ENCODE assay signal across 1 cellular context in the genomic region with DNA sequence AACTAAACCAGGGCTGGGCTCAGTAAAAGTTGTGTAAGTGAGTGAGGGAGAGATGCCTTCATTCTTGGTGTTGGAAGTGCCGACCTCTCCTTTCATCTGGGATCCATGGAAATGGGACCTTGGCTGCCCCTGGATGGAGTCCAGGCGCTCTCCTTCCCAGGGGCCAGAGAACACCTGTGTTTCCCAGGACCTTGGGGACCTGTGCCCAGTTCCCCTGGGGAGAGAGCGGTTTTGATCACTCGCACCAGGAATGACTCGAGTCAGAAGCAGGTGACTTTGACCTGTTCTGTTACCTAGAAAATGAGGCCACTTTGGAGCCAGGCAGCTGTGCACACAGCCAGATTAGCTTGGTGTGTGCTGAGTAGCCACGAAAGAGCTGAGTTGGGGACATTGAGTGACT.
TF ChIP-seq lines count a peak whose summit lies in the region.

No MANE protein-coding gene starts in this region.

TF ChIP-seq in WTC11, 78 proteins besides CTCF, POLR2A, EP300 and RAD21 (continued from another document):
- TF ChIP-seq, protein P1, sequence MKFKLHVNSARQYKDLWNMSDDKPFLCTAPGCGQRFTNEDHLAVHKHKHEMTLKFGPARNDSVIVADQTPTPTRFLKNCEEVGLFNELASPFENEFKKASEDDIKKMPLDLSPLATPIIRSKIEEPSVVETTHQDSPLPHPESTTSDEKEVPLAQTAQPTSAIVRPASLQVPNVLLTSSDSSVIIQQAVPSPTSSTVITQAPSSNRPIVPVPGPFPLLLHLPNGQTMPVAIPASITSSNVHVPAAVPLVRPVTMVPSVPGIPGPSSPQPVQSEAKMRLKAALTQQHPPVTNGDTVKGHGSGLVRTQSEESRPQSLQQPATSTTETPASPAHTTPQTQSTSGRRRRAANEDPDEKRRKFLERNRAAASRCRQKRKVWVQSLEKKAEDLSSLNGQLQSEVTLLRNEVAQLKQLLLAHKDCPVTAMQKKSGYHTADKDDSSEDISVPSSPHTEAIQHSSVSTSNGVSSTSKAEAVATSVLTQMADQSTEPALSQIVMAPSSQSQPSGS (CRISPR knock-in tag; IDR thresholded peaks at IDR 0.05; ENCODE audit: borderline replicate concordance, low read depth) = no peak
- TF ChIP-seq FOXP1 (CRISPR knock-in tag; IDR thresholded peaks at IDR 0.05; ENCODE audit: borderline replicate concordance) (no peak), IRF2 (CRISPR knock-in tag; IDR thresholded peaks at IDR 0.05; ENCODE audit: borderline replicate concordance, low read depth) (no peak), GTF2I (CRISPR knock-in tag; conservative IDR thresholded peaks at IDR 0.05) (no peak), ZNF317 (CRISPR knock-in tag; IDR thresholded peaks at IDR 0.05; ENCODE audit: borderline replicate concordance, low read depth) (no peak), RELA (CRISPR knock-in tag; IDR thresholded peaks at IDR 0.05; ENCODE audit: borderline replicate concordance) (no peak), ZSCAN18 (CRISPR knock-in tag; IDR thresholded peaks at IDR 0.05) (no peak), OVOL2 (CRISPR knock-in tag; IDR thresholded peaks at IDR 0.05; ENCODE audit: borderline replicate concordance) (no peak), MLX (CRISPR knock-in tag; IDR thresholded peaks at IDR 0.05) (no peak), MXD4 (CRISPR knock-in tag; IDR thresholded peaks at IDR 0.05; ENCODE audit: borderline replicate concordance) (no peak), NFE2L1 (CRISPR knock-in tag; IDR thresholded peaks at IDR 0.05) (no peak), ZNF281 (CRISPR knock-in tag; IDR thresholded peaks at IDR 0.05) (no peak)
- TF ChIP-seq, protein P2, sequence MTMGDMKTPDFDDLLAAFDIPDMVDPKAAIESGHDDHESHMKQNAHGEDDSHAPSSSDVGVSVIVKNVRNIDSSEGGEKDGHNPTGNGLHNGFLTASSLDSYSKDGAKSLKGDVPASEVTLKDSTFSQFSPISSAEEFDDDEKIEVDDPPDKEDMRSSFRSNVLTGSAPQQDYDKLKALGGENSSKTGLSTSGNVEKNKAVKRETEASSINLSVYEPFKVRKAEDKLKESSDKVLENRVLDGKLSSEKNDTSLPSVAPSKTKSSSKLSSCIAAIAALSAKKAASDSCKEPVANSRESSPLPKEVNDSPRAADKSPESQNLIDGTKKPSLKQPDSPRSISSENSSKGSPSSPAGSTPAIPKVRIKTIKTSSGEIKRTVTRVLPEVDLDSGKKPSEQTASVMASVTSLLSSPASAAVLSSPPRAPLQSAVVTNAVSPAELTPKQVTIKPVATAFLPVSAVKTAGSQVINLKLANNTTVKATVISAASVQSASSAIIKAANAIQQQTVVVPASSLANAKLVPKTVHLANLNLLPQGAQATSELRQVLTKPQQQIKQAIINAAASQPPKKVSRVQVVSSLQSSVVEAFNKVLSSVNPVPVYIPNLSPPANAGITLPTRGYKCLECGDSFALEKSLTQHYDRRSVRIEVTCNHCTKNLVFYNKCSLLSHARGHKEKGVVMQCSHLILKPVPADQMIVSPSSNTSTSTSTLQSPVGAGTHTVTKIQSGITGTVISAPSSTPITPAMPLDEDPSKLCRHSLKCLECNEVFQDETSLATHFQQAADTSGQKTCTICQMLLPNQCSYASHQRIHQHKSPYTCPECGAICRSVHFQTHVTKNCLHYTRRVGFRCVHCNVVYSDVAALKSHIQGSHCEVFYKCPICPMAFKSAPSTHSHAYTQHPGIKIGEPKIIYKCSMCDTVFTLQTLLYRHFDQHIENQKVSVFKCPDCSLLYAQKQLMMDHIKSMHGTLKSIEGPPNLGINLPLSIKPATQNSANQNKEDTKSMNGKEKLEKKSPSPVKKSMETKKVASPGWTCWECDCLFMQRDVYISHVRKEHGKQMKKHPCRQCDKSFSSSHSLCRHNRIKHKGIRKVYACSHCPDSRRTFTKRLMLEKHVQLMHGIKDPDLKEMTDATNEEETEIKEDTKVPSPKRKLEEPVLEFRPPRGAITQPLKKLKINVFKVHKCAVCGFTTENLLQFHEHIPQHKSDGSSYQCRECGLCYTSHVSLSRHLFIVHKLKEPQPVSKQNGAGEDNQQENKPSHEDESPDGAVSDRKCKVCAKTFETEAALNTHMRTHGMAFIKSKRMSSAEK (CRISPR knock-in tag; IDR thresholded peaks at IDR 0.05; ENCODE audit: borderline replicate concordance) = no peak
- TF ChIP-seq, protein P3, sequence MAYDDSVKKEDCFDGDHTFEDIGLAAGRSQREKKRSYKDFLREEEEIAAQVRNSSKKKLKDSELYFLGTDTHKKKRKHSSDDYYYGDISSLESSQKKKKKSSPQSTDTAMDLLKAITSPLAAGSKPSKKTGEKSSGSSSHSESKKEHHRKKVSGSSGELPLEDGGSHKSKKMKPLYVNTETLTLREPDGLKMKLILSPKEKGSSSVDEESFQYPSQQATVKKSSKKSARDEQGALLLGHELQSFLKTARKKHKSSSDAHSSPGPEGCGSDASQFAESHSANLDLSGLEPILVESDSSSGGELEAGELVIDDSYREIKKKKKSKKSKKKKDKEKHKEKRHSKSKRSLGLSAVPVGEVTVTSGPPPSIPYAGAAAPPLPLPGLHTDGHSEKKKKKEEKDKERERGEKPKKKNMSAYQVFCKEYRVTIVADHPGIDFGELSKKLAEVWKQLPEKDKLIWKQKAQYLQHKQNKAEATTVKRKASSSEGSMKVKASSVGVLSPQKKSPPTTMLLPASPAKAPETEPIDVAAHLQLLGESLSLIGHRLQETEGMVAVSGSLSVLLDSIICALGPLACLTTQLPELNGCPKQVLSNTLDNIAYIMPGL (CRISPR knock-in tag; IDR thresholded peaks at IDR 0.05) = no peak
- TF ChIP-seq, protein P4, sequence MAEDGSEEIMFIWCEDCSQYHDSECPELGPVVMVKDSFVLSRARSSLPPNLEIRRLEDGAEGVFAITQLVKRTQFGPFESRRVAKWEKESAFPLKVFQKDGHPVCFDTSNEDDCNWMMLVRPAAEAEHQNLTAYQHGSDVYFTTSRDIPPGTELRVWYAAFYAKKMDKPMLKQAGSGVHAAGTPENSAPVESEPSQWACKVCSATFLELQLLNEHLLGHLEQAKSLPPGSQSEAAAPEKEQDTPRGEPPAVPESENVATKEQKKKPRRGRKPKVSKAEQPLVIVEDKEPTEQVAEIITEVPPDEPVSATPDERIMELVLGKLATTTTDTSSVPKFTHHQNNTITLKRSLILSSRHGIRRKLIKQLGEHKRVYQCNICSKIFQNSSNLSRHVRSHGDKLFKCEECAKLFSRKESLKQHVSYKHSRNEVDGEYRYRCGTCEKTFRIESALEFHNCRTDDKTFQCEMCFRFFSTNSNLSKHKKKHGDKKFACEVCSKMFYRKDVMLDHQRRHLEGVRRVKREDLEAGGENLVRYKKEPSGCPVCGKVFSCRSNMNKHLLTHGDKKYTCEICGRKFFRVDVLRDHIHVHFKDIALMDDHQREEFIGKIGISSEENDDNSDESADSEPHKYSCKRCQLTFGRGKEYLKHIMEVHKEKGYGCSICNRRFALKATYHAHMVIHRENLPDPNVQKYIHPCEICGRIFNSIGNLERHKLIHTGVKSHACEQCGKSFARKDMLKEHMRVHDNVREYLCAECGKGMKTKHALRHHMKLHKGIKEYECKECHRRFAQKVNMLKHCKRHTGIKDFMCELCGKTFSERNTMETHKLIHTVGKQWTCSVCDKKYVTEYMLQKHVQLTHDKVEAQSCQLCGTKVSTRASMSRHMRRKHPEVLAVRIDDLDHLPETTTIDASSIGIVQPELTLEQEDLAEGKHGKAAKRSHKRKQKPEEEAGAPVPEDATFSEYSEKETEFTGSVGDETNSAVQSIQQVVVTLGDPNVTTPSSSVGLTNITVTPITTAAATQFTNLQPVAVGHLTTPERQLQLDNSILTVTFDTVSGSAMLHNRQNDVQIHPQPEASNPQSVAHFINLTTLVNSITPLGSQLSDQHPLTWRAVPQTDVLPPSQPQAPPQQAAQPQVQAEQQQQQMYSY (CRISPR knock-in tag; IDR thresholded peaks at IDR 0.05) = no peak
